ENCODE assay signal across 10 cellular contexts in genomic region chr9:1018121-1018520, GRCh38. TPM values are rescaled to one million over a fixed set of nuclear protein-coding genes. Genes with fewer than 3 reads are reported as not detected.
DNase-seq lines count a peak whose midpoint lies in the region; ATAC-seq, FAIRE-seq and TF ChIP-seq lines count a peak whose summit lies in the region.
"Had no signal": no experiment of that assay in that cellular context is flagged by ENCODE, and none has a peak within 500 bp of the region (broad histone marks: within the 10 kb centered on the region; RNA-seq: fewer than 3 reads in every experiment).

No MANE protein-coding gene starts in this region.

- peak overlapping the region in 1 of 5 donors; percentile 53 for H3K9ac ChIP-seq in subcutaneous abdominal adipose tissue (ENCODE audit: low read length in 5 of 5)

- WGBS in esophagus squamous epithelium, 2 donors, result 22 to 24% methylated on average over 6 to 7 of the region's 10 CpGs

- no peaks in the 10 kb centered on the region for H3K9me3 Mint-ChIP-seq in activated T-cell treated with anti-CD3 and anti-CD28 coated beads, Interleukin-2, amount 50 U/mL, for 4 hours

- ATAC-seq in activated T-cell treated with anti-CD3 and anti-CD28 coated beads, Interleukin-2, amount 50 U/mL, for 4 hours, result peak; percentile 25 to 55

- H3K9me3 ChIP-seq in esophagus squamous epithelium (peaks cover 0 to 12% (median 6%) of the 10 kb centered on the region in 3 donors), subcutaneous abdominal adipose tissue (ENCODE audit: control insufficient read depth in 5 of 5, low read length in 5 of 5) (peaks cover 0 to 9% (median 7%) of the 10 kb centered on the region in 5 donors)

- H3K4me3 ChIP-seq in esophagus squamous epithelium (no peak overlapping the region), subcutaneous abdominal adipose tissue (ENCODE audit: low read depth in 1 of 5, low read length in 5 of 5) (no peak overlapping the region)

- no peaks in the 10 kb centered on the region for H3K36me3 ChIP-seq in esophagus squamous epithelium
- H3K36me3 ChIP-seq in subcutaneous abdominal adipose tissue (ENCODE audit: control insufficient read depth in 5 of 5, insufficient read depth in 5 of 5, low read length in 5 of 5), result no peaks in the 10 kb centered on the region

- no peaks in the 10 kb centered on the region for H3K4me1 Mint-ChIP-seq in activated T-cell treated with anti-CD3 and anti-CD28 coated beads, Interleukin-2, amount 50 U/mL, for 4 hours (ENCODE audit: low read depth)

- peaks cover 29% of the 10 kb centered on the region for H3K27me3 Mint-ChIP-seq in activated T-cell treated with anti-CD3 and anti-CD28 coated beads, Interleukin-2, amount 50 U/mL, for 4 hours (ENCODE audit: low read depth)

- H3K27me3 ChIP-seq in esophagus squamous epithelium (peaks cover 0 to 43% (median 0%) of the 10 kb centered on the region in 4 donors), subcutaneous abdominal adipose tissue (ENCODE audit: control insufficient read depth in 5 of 5, insufficient read depth in 4 of 5, low read length in 5 of 5) (peaks cover 0 to 3% (median 0%) of the 10 kb centered on the region in 5 donors)

- H3K27ac ChIP-seq in esophagus squamous epithelium (no peak overlapping the region), subcutaneous abdominal adipose tissue (ENCODE audit: low read depth, low read length) (peak overlapping the region; percentile 40)

- H3K4me1 ChIP-seq in esophagus squamous epithelium (no peaks in the 10 kb centered on the region), subcutaneous abdominal adipose tissue (ENCODE audit: control insufficient read depth in 5 of 5, insufficient read depth in 5 of 5, low read length in 5 of 5) (peaks cover 0 to 8% (median 0%) of the 10 kb centered on the region in 5 donors)

- TF ChIP-seq POLR2A in esophagus squamous epithelium (IDR thresholded peaks at IDR 0.05), result no peak

- no peak for DNase-seq in activated T-cell treated with anti-CD3 and anti-CD28 coated beads, Interleukin-2, amount 50 U/mL, for 4 hours
- no peak for DNase-seq in activated T-cell treated with anti-CD3 and anti-CD28 coated beads, Interleukin-2, amount 50 U/mL, for 1 hour
- peak; percentile 41 for DNase-seq in NOMO-1 treated with DMSO at 0.1 percent for 48 hours (lab: John Stamatoyannopoulos, UW; ENCODE audit: unreplicated experiment)
- no peak for DNase-seq in esophagus squamous epithelium (lab: John Stamatoyannopoulos, UW)
- DNase-seq in activated CD4-positive, CD25-positive, alpha-beta regulatory T cell treated with anti-CD3 and anti-CD28 coated beads, Interleukin-2, amount 50 U/mL, for 72 hours, result no peak
- DNase-seq in stimulated activated naive CD4-positive, alpha-beta T cell (lab: John Stamatoyannopoulos, UW), result no peak
- no peak for DNase-seq in frontal cortex (ENCODE audit: low spot score in 2 of 2)
- DNase-seq: activated CD8-positive, alpha-beta memory T cell treated with anti-CD3 and anti-CD28 coated beads for 24 hours had no signal

- intact Hi-C loops in esophagus squamous epithelium (cut with DNase I), result no loop called here

- no peak overlapping the region for H3K4me3 Mint-ChIP-seq in activated T-cell treated with anti-CD3 and anti-CD28 coated beads, Interleukin-2, amount 50 U/mL, for 4 hours

- TF ChIP-seq CTCF in esophagus squamous epithelium (IDR thresholded peaks at IDR 0.05), result peak in 5 of 6 experiments; percentile 17 to 56 (median 38)

- no peak for FAIRE-seq in frontal cortex (lab: Jason Lieb, UNC)
- FAIRE-seq: G401.6 had no signal

- no peaks in the 10 kb centered on the region for H3K36me3 Mint-ChIP-seq in activated T-cell treated with anti-CD3 and anti-CD28 coated beads, Interleukin-2, amount 50 U/mL, for 4 hours (ENCODE audit: insufficient read depth)

RNA-seq across cellular contexts. Expression of gene DMRT2, which starts 32.0 kb away (rescaled TPM):
- not detected for total RNA-seq in activated T-cell treated with anti-CD3 and anti-CD28 coated beads, Interleukin-2, amount 50 U/mL, for 4 hours
- 1 to 10 TPM in 1 of 4 donors, under 1 TPM in 1, not detected in 2; 0.99 to 1.3 TPM for total RNA-seq in esophagus squamous epithelium
- not detected for total RNA-seq in frontal cortex

RNA-seq across cellular contexts. Expression of gene DMRT3, which starts 41.7 kb away (rescaled TPM):
- total RNA-seq in activated T-cell treated with anti-CD3 and anti-CD28 coated beads, Interleukin-2, amount 50 U/mL, for 4 hours, result not detected
- total RNA-seq in esophagus squamous epithelium (1 to 10 TPM in 1 of 4 donors, not detected in 3; 1.0 TPM), frontal cortex (not detected)
